ENCODE assay signal across 1 cellular context in genomic region chr11:114145166-114145695, GRCh38.
TF ChIP-seq lines count a peak whose summit lies in the region.

No MANE protein-coding gene starts in this region.

TF ChIP-seq in WTC11, 78 proteins besides CTCF, POLR2A, EP300 and RAD21 (continued from another document):
- no peak for TF ChIP-seq ZNF219 (CRISPR knock-in tag; IDR thresholded peaks at IDR 0.05; ENCODE audit: borderline replicate concordance)
- no peak for TF ChIP-seq ZNF396 (CRISPR knock-in tag; IDR thresholded peaks at IDR 0.05; ENCODE audit: borderline replicate concordance)
- TF ChIP-seq NFYB (CRISPR knock-in tag; conservative IDR thresholded peaks at IDR 0.05; ENCODE audit: low read depth) = no peak
